In genomic region chr19:48634424-48635262, GRCh38 we compare ENCODE assay signal across 9 cellular contexts. TPM values are rescaled to one million over a fixed set of nuclear protein-coding genes. Genes with fewer than 3 reads are reported as not detected.
DNase-seq lines count a peak whose midpoint lies in the region; FAIRE-seq and TF ChIP-seq lines count a peak whose summit lies in the region.
"Had no signal": no experiment of that assay in that cellular context is flagged by ENCODE, and none has a peak within 500 bp of the region (broad histone marks: within the 10 kb centered on the region; RNA-seq: fewer than 3 reads in every experiment).

No MANE protein-coding gene starts in this region.

- no peaks in the 10 kb centered on the region for H4K20me1 ChIP-seq in GM23248 (ENCODE audit: insufficient read depth)

- peak; percentile 9 for TF ChIP-seq CTCF in neutrophil (IDR thresholded peaks at IDR 0.05)

- no peak for FAIRE-seq in frontal cortex (lab: Jason Lieb, UNC)

- H3K79me2 ChIP-seq in GM23248 (ENCODE audit: insufficient read depth): no peaks in the 10 kb centered on the region

- peaks cover 14 to 47% of the 10 kb centered on the region in 2 donors for H3K36me3 Mint-ChIP-seq in CD4-positive, alpha-beta memory T cell
- H3K36me3 Mint-ChIP-seq in activated naive CD4-positive, alpha-beta T cell treated with anti-CD3 and anti-CD28 coated beads, Interleukin-2, amount 10 ng/mL, durations not matched to agents 7 days and 5 days: peaks cover 26% of the 10 kb centered on the region

- H3F3A ChIP-seq in GM23248 (ENCODE audit: insufficient read depth): peaks cover 24% of the 10 kb centered on the region

- peaks cover 43% of the 10 kb centered on the region for H3K4me1 ChIP-seq in CD4-positive, alpha-beta memory T cell (ENCODE audit: insufficient read depth, low read length)
- H3K4me1 ChIP-seq in GM23248 (ENCODE audit: insufficient read depth) (peaks cover 38% of the 10 kb centered on the region), neutrophil (ENCODE audit: control insufficient read depth in 1 of 2, insufficient read depth in 1 of 2, low read depth in 1 of 2, low read length in 1 of 2) (peaks cover 71 to 77% of the 10 kb centered on the region in 2 experiments), subcutaneous abdominal adipose tissue (ENCODE audit: control insufficient read depth in 5 of 5, insufficient read depth in 5 of 5, low read length in 5 of 5) (peaks cover 16 to 78% (median 73%) of the 10 kb centered on the region in 5 donors)

- no peaks in the 10 kb centered on the region for H3K27me3 Mint-ChIP-seq in CD4-positive, alpha-beta memory T cell
- peaks cover 6% of the 10 kb centered on the region for H3K27me3 Mint-ChIP-seq in activated naive CD4-positive, alpha-beta T cell treated with anti-CD3 and anti-CD28 coated beads, Interleukin-2, amount 10 ng/mL, durations not matched to agents 7 days and 5 days

- CTCF ChIA-PET in CD4-positive, alpha-beta memory T cell (lab: Charles Lee; ENCODE audit: partially characterized antibody): interaction anchor here (2.6 kb wide), 1 partner anchor 11 kb away, joined by 16 read pairs; the partner anchor contains the start of gene CA11
- CTCF ChIA-PET in activated naive CD4-positive, alpha-beta T cell treated with anti-CD3 and anti-CD28 coated beads, Interleukin-2, amount 10 ng/mL, durations not matched to agents 7 days and 5 days (lab: Charles Lee): interaction anchor here (0.9 to 1.3 kb wide), 4 partner anchors 10 to 50 kb away, joined by 3 to 4 read pairs (median 4); partner anchors contain the start of genes CA11, RPL18 and SPHK2

- intact Hi-C loops in CD4-positive, alpha-beta memory T cell (cut with micrococcal nuclease): loop anchor here (1.0 to 5.0 kb wide), 2 partner anchors 46 to 358 kb away; partner anchors contain the start of genes GYS1 and RUVBL2

- WGBS in GM23248 (ENCODE audit: low coverage in 1 of 2, low lambda C conversion rate in 2 of 2, missing lambda C conversion rate in 2 of 2), 2 experiments: 2% methylated on average over 25 to 34 of the region's 37 CpGs

- peak overlapping the region; percentile 88 for H3K27ac ChIP-seq in CD4-positive, alpha-beta memory T cell (ENCODE audit: low read depth, low read length)
- peak overlapping the region; percentile 66 for H3K27ac ChIP-seq in GM23248
- H3K27ac ChIP-seq in SK-N-MC: peak overlapping the region; percentile 97
- H3K27ac ChIP-seq in neutrophil: peak overlapping the region; percentile 96
- peak overlapping the region; percentile 91 for H3K27ac ChIP-seq in subcutaneous abdominal adipose tissue (ENCODE audit: low read depth, low read length)

- H3K27me3 ChIP-seq in CD4-positive, alpha-beta memory T cell (ENCODE audit: insufficient read depth, low read length): no peaks in the 10 kb centered on the region
- H3K27me3 ChIP-seq in GM23248 (replicated peaks; ENCODE audit: insufficient read depth) (no peaks in the 10 kb centered on the region), neutrophil (no peaks in the 10 kb centered on the region), subcutaneous abdominal adipose tissue (ENCODE audit: control insufficient read depth in 5 of 5, insufficient read depth in 4 of 5, low read length in 5 of 5) (no peaks in the 10 kb centered on the region)

- DNase-seq in CD4-positive, alpha-beta memory T cell: peak; percentile 87 to 92 (median 88)
- DNase-seq in GM23248: peak; percentile 99
- DNase-seq in NCI-H1048 (lab: John Stamatoyannopoulos, UW): peak; percentile 92
- no peak for DNase-seq in SK-N-MC (ENCODE audit: low read depth, low spot score)
- peak; percentile 95 for DNase-seq in activated naive CD4-positive, alpha-beta T cell treated with anti-CD3 and anti-CD28 coated beads, Interleukin-2, amount 10 ng/mL, durations not matched to agents 7 days and 5 days
- peak; percentile 85 for DNase-seq in frontal cortex (ENCODE audit: low spot score in 2 of 2)

- peaks cover 35% of the 10 kb centered on the region for H3K36me3 ChIP-seq in CD4-positive, alpha-beta memory T cell (ENCODE audit: insufficient read depth, low read length)
- H3K36me3 ChIP-seq in GM23248 (ENCODE audit: low read depth) (no peaks in the 10 kb centered on the region), SK-N-MC (ENCODE audit: insufficient read depth, low read length) (peaks cover 5% of the 10 kb centered on the region; the same call in 1 of the 2 replicates), neutrophil (peaks cover 37% of the 10 kb centered on the region), subcutaneous abdominal adipose tissue (ENCODE audit: control insufficient read depth in 5 of 5, insufficient read depth in 5 of 5, low read length in 5 of 5) (peaks cover 0 to 23% (median 13%) of the 10 kb centered on the region in 5 donors)

- H2AFZ ChIP-seq in GM23248: peak overlapping the region; percentile 74

- peak overlapping the region; percentile 46 to 50 for H3K4me3 ChIP-seq in CD4-positive, alpha-beta memory T cell (ENCODE audit: low read length in 2 of 2)
- H3K4me3 ChIP-seq in GM23248 (peak overlapping the region; percentile 71), SK-N-MC (peak overlapping the region; percentile 88), neutrophil (ENCODE audit: low read depth in 1 of 2, low read length in 1 of 2) (peak overlapping the region; percentile 87 to 90), subcutaneous abdominal adipose tissue (ENCODE audit: low read depth in 1 of 5, low read length in 5 of 5) (peak overlapping the region; percentile 60 to 70 (median 65))

- peaks cover 0 to 4% (median 0%) of the 10 kb centered on the region in 8 donors for H3K9me3 Mint-ChIP-seq in CD4-positive, alpha-beta memory T cell
- H3K9me3 Mint-ChIP-seq in activated naive CD4-positive, alpha-beta T cell treated with anti-CD3 and anti-CD28 coated beads, Interleukin-2, amount 10 ng/mL, durations not matched to agents 7 days and 5 days: no peaks in the 10 kb centered on the region

- in situ Hi-C loops in GM23248 (cut with MboI): no loop called here

- peaks cover 16 to 56% (median 37%) of the 10 kb centered on the region in 4 donors for H3K4me1 Mint-ChIP-seq in CD4-positive, alpha-beta memory T cell
- peaks cover 65% of the 10 kb centered on the region for H3K4me1 Mint-ChIP-seq in activated naive CD4-positive, alpha-beta T cell treated with anti-CD3 and anti-CD28 coated beads, Interleukin-2, amount 10 ng/mL, durations not matched to agents 7 days and 5 days

- POLR2A ChIA-PET in CD4-positive, alpha-beta memory T cell (lab: Charles Lee; ENCODE audit: partially characterized antibody): interaction anchor here (0.6 to 6.4 kb wide), 10 partner anchors 10 to 302 kb away, joined by 3 to 76 read pairs (median 6); partner anchors contain the start of genes CA11, RPL18 and SPHK2

- H3K9ac ChIP-seq in GM23248 (peak overlapping the region; percentile 92), SK-N-MC (ENCODE audit: insufficient read length) (peak overlapping the region; percentile 78), subcutaneous abdominal adipose tissue (ENCODE audit: low read length in 5 of 5) (peak overlapping the region; percentile 54 to 81 (median 70))

- H3K27ac Mint-ChIP-seq in CD4-positive, alpha-beta memory T cell: peak overlapping the region; percentile 92 to 98 (median 95)
- peak overlapping the region; percentile 91 for H3K27ac Mint-ChIP-seq in activated naive CD4-positive, alpha-beta T cell treated with anti-CD3 and anti-CD28 coated beads, Interleukin-2, amount 10 ng/mL, durations not matched to agents 7 days and 5 days

- H3K4me2 ChIP-seq in GM23248 (ENCODE audit: unreplicated experiment): peak overlapping the region; percentile 90

- H3K9me2 ChIP-seq in GM23248 (ENCODE audit: insufficient read depth): no peaks in the 10 kb centered on the region

- H3K4me3 Mint-ChIP-seq in CD4-positive, alpha-beta memory T cell: peak overlapping the region; percentile 84 to 89 (median 86)
- peak overlapping the region; percentile 77 for H3K4me3 Mint-ChIP-seq in activated naive CD4-positive, alpha-beta T cell treated with anti-CD3 and anti-CD28 coated beads, Interleukin-2, amount 10 ng/mL, durations not matched to agents 7 days and 5 days

- H3K9me3 ChIP-seq in CD4-positive, alpha-beta memory T cell (ENCODE audit: control insufficient read depth in 1 of 2, low read length in 2 of 2): no peaks in the 10 kb centered on the region
- H3K9me3 ChIP-seq in GM23248 (ENCODE audit: low read depth): no peaks in the 10 kb centered on the region
- no peaks in the 10 kb centered on the region for H3K9me3 ChIP-seq in SK-N-MC (ENCODE audit: low read depth, low read length)
- H3K9me3 ChIP-seq in neutrophil: no peaks in the 10 kb centered on the region
- H3K9me3 ChIP-seq in subcutaneous abdominal adipose tissue (ENCODE audit: control insufficient read depth in 5 of 5, low read length in 5 of 5): no peaks in the 10 kb centered on the region

RNA-seq across cellular contexts. Expression of gene DBP, which starts 2.5 kb away (rescaled TPM):
- total RNA-seq in CD4-positive, alpha-beta memory T cell: 10 to 100 TPM; 62.6 to 69.5 TPM
- polyA plus RNA-seq in CD4-positive, alpha-beta memory T cell: 100 to 1,000 TPM in 1 of 2 donors, 10 to 100 TPM in 1; 37.4 to 113 TPM
- total RNA-seq in GM23248 (2014; rRNA removed; shearing (Covaris generic)): 5.9 and 6.7 TPM in 2 replicates
- polyA plus RNA-seq in GM23248 (2016; fragmentation: Nextera tagmentation; extraction: Ambion mirVana): 3.3 and 3.7 TPM in 2 replicates
- total RNA-seq in frontal cortex: 4.9 TPM

RNA-seq across cellular contexts. Expression of gene CA11, which starts 11.3 kb away (rescaled TPM):
- total RNA-seq in CD4-positive, alpha-beta memory T cell: 10 to 100 TPM; 13.7 to 15.4 TPM
- 1 to 10 TPM; 5.0 to 9.4 TPM for polyA plus RNA-seq in CD4-positive, alpha-beta memory T cell
- total RNA-seq in GM23248 (2014; rRNA removed; shearing (Covaris generic)): 1.1 and 1.6 TPM in 2 replicates
- 2.7 and 3.5 TPM in 2 replicates for polyA plus RNA-seq in GM23248 (2016; fragmentation: Nextera tagmentation; extraction: Ambion mirVana)
- 12.6 TPM for total RNA-seq in frontal cortex

RNA-seq across cellular contexts. Expression of gene SPHK2, which starts 15.3 kb away (rescaled TPM):
- total RNA-seq in CD4-positive, alpha-beta memory T cell: 10 to 100 TPM; 25.0 to 29.1 TPM
- 1 to 10 TPM; 6.0 to 8.4 TPM for polyA plus RNA-seq in CD4-positive, alpha-beta memory T cell
- total RNA-seq in GM23248 (2014; rRNA removed; shearing (Covaris generic)): 5.2 and 7.2 TPM in 2 replicates
- 9.9 and 11.4 TPM in 2 replicates for polyA plus RNA-seq in GM23248 (2016; fragmentation: Nextera tagmentation; extraction: Ambion mirVana)
- 6.9 TPM for total RNA-seq in frontal cortex

RNA-seq across cellular contexts. Expression of gene RPL18, which starts 15.7 kb away (rescaled TPM):
- 1,000 to 10,000 TPM; 2,357 to 2,448 TPM for total RNA-seq in CD4-positive, alpha-beta memory T cell
- 1,000 to 10,000 TPM; 2,084 to 2,180 TPM for polyA plus RNA-seq in CD4-positive, alpha-beta memory T cell
- 1,266 and 1,345 TPM in 2 replicates for total RNA-seq in GM23248 (2014; rRNA removed; shearing (Covaris generic))
- 659 and 663 TPM in 2 replicates for polyA plus RNA-seq in GM23248 (2016; fragmentation: Nextera tagmentation; extraction: Ambion mirVana)
- total RNA-seq in frontal cortex: 1,742 TPM

RNA-seq across cellular contexts. Expression of gene FAM83E, which starts 19.8 kb away (rescaled TPM):
- 1 to 10 TPM; 4.3 to 5.3 TPM for total RNA-seq in CD4-positive, alpha-beta memory T cell
- polyA plus RNA-seq in CD4-positive, alpha-beta memory T cell: not detected
- not detected in 2 replicates for total RNA-seq in GM23248 (2014; rRNA removed; shearing (Covaris generic))
- polyA plus RNA-seq in GM23248 (2016; fragmentation: Nextera tagmentation; extraction: Ambion mirVana): not detected in 2 replicates
- total RNA-seq in frontal cortex: 0.41 TPM
- total RNA-seq: glomerular endothelial cell had no signal
